ENCODE assay signal across 8 cellular contexts in the genomic region with DNA sequence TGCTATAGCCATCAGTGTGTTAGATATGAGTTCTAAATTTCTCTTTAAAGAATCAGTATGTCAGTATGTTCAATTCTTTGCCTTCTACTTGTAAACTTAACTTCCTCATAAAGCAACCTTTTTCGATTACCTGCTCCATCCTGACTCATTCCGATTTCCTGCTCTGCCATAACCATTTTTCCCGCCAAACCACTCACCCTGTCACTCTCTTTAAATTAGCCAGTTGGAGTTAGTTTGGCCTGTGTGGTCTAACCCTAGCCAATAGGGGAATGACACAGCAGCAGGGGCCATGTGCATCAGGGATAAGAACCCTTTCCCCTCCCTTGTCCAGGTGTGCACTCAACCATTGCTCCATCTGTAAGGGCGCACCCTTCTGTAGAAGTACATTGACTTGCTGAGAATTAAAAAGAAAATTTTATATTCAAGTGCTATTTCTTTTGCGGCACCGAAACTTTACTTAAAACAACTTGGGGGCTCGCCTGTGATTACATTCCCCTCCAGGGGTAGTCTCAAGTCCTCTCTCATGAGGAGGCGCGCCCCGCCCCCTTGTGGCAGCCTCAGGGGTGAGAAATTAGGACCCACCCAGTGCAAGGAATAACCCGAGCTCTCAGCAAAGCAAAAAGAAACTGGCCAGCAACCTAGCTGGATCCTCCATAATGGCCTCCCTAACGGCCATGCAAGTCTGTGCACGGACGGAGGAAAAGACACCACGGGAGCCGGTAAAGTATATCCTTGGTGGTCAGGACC. TPM values are rescaled to one million over a fixed set of nuclear protein-coding genes. Genes with fewer than 3 reads are reported as not detected.
DNase-seq lines count a peak whose midpoint lies in the region; ATAC-seq and TF ChIP-seq lines count a peak whose summit lies in the region.
"Not testable (repeated sequence)": the region's sequence is repeated elsewhere in the genome, so short reads cannot be mapped to it uniquely, and the experiment has no call there.

No MANE protein-coding gene starts in this region.

- H3K36me3 ChIP-seq in PC-3 (ENCODE audit: low read depth, low read length) = not testable (repeated sequence)

- ATAC-seq in PC-3 = peak; percentile 73
- ATAC-seq in activated naive CD8-positive, alpha-beta T cell treated with anti-CD3 and anti-CD28 coated beads, Interleukin-2, amount 50 U/mL, for 24 hours = peak; percentile 54

- H3K9me3 Mint-ChIP-seq in activated naive CD8-positive, alpha-beta T cell treated with anti-CD3 and anti-CD28 coated beads, Interleukin-2, amount 50 U/mL, for 24 hours; osteocyte (ENCODE audit: unreplicated experiment); type B pancreatic cell: not testable (repeated sequence)

- not testable (repeated sequence) for H3K27ac ChIP-seq in PC-3 (ENCODE audit: low read length)

- H3K4me3 ChIP-seq in Jurkat, Clone E6-1 (ENCODE audit: low read length); PC-3 (ENCODE audit: low read length): not testable (repeated sequence)

- DNase-seq in DMS53 (lab: John Stamatoyannopoulos, UW) (peak; percentile 48), PC-3 (peak; percentile 44), glomerular visceral epithelial cell (ENCODE audit: extremely low spot score) (peak; percentile 7)
- peak; percentile 64 for DNase-seq in Jurkat, Clone E6-1 (ENCODE audit: low read depth, low spot score)
- peak; percentile 69 for DNase-seq in activated CD4-positive, alpha-beta T cell treated with anti-CD3 and anti-CD28 coated beads for 48 hours
- DNase-seq in activated naive CD8-positive, alpha-beta T cell treated with anti-CD3 and anti-CD28 coated beads, Interleukin-2, amount 50 U/mL, for 24 hours = peak; percentile 56
- not testable (repeated sequence) for DNase-seq in osteocyte (ENCODE audit: extremely low spot score, unreplicated experiment); type B pancreatic cell (ENCODE audit: extremely low spot score, unreplicated experiment)

- H3K4me1 ChIP-seq in PC-3 (ENCODE audit: insufficient read depth, low read length) = not testable (repeated sequence)

- not testable (repeated sequence) for H3K27ac Mint-ChIP-seq in activated naive CD8-positive, alpha-beta T cell treated with anti-CD3 and anti-CD28 coated beads, Interleukin-2, amount 50 U/mL, for 24 hours; osteocyte (ENCODE audit: unreplicated experiment); type B pancreatic cell

- intact Hi-C loops in PC-3 (cut with micrococcal nuclease) = not testable (repeated sequence)

- peak; percentile 62 for TF ChIP-seq CTCF in PC-3 (conservative IDR thresholded peaks at IDR 0.05; ENCODE audit: low read depth, low read length)
- peak; percentile 26 for TF ChIP-seq CTCF in osteocyte (IDR thresholded peaks at IDR 0.05)
- peak; percentile 64 for TF ChIP-seq CTCF in type B pancreatic cell (conservative IDR thresholded peaks at IDR 0.05)

- not testable (repeated sequence) for BruUV-seq in PC-3 (replicated peaks; lab: Mats Ljungman, UMichigan)

- H3K36me3 Mint-ChIP-seq in activated naive CD8-positive, alpha-beta T cell treated with anti-CD3 and anti-CD28 coated beads, Interleukin-2, amount 50 U/mL, for 24 hours (ENCODE audit: low read depth); type B pancreatic cell: not testable (repeated sequence)
- peaks cover 13% of the 10 kb centered on the region for H3K36me3 Mint-ChIP-seq in osteocyte (ENCODE audit: unreplicated experiment)

- H3K79me2 ChIP-seq in PC-3 (ENCODE audit: low read length) = not testable (repeated sequence)

- H3K4me1 Mint-ChIP-seq in activated naive CD8-positive, alpha-beta T cell treated with anti-CD3 and anti-CD28 coated beads, Interleukin-2, amount 50 U/mL, for 24 hours; osteocyte (ENCODE audit: unreplicated experiment); type B pancreatic cell (ENCODE audit: unreplicated experiment): not testable (repeated sequence)

- H2AFZ ChIP-seq in PC-3 (ENCODE audit: low read length) = not testable (repeated sequence)

- not testable (repeated sequence) for H3K9me3 ChIP-seq in PC-3 (ENCODE audit: low read length)

- H3K9ac ChIP-seq in PC-3 (ENCODE audit: low read length) = not testable (repeated sequence)

- peaks cover 17% of the 10 kb centered on the region for H3K27me3 Mint-ChIP-seq in activated naive CD8-positive, alpha-beta T cell treated with anti-CD3 and anti-CD28 coated beads, Interleukin-2, amount 50 U/mL, for 24 hours
- peaks cover 31% of the 10 kb centered on the region for H3K27me3 Mint-ChIP-seq in osteocyte (ENCODE audit: unreplicated experiment)
- peaks cover 20% of the 10 kb centered on the region for H3K27me3 Mint-ChIP-seq in type B pancreatic cell

- CTCF ChIA-PET in PC-3 (lab: Charles Lee) = interaction anchor here (0.6 to 1.0 kb wide), 2 partner anchors 24 to 110 kb away, joined by 3 to 5 read pairs; no protein-coding TSS in a partner anchor

- not testable (repeated sequence) for H3K27me3 ChIP-seq in PC-3 (ENCODE audit: low read length)

- not testable (repeated sequence) for H3F3A ChIP-seq in PC-3 (ENCODE audit: low read length, unreplicated experiment)

- not testable (repeated sequence) for H3K9me2 ChIP-seq in PC-3 (replicated peaks; ENCODE audit: low read length)

- POLR2A ChIA-PET in PC-3 (lab: Charles Lee; ENCODE audit: unreplicated experiment) = interaction anchor here (0.7 kb wide), 1 partner anchor 154 kb away, joined by 7 read pairs; no protein-coding TSS in a partner anchor

- not testable (repeated sequence) for H4K20me1 ChIP-seq in PC-3 (ENCODE audit: low read length)

- H3K4me3 Mint-ChIP-seq in activated naive CD8-positive, alpha-beta T cell treated with anti-CD3 and anti-CD28 coated beads, Interleukin-2, amount 50 U/mL, for 24 hours; osteocyte (ENCODE audit: unreplicated experiment); type B pancreatic cell: not testable (repeated sequence)

- H3K4me2 ChIP-seq in PC-3 (ENCODE audit: low read length) = not testable (repeated sequence)

RNA-seq across cellular contexts. Expression of a gene that starts 51.9 kb away (rescaled TPM):
- 84.9 TPM for polyA plus RNA-seq in Jurkat, Clone E6-1 (2012; ENCODE audit: insufficient read depth, insufficient read length)
- total RNA-seq in PC-3 (2014; rRNA removed) (27.6 and 33.9 TPM in 2 replicates), osteocyte (19.0 and 21.2 TPM in 2 replicates), type B pancreatic cell (ENCODE audit: low replicate concordance) (8.6 and 19.3 TPM in 2 replicates)

RNA-seq across cellular contexts. Expression of a gene that starts 58.9 kb away (rescaled TPM):
- 194 TPM for polyA plus RNA-seq in Jurkat, Clone E6-1 (2012; ENCODE audit: insufficient read depth, insufficient read length)
- 199 and 200 TPM in 2 replicates for total RNA-seq in PC-3 (2014; rRNA removed)
- 90.5 and 90.7 TPM in 2 replicates for total RNA-seq in osteocyte
- total RNA-seq in type B pancreatic cell (ENCODE audit: low replicate concordance) = 96.6 and 101 TPM in 2 replicates
